ENCODE assay signal across 22 cellular contexts in the genomic region with DNA sequence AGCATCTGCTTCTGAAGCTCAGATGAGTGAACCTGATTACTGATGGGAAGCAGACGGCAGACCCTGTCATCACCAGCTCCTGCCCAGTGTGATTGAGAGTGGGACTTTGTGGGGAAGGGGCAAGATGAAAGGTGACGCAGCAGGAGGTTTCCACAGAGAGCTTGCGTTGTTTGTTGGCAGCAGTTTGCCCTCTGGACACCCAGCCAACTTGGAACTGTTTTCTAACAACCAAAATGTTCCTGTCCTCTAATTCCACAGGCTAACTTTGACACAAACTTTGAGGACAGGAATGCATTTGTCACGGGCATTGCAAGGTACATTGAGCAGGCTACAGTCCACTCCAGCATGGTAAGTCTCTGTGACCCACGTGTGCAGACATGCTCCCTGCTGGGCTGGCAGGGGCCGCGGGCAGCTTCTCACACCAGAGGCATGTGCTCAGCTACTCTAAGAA. TPM values are rescaled to one million over a fixed set of nuclear protein-coding genes. Genes with fewer than 3 reads are reported as not detected.
DNase-seq lines count a peak whose midpoint lies in the region; ATAC-seq and TF ChIP-seq lines count a peak whose summit lies in the region.
"Had no signal": no experiment of that assay in that cellular context is flagged by ENCODE, and none has a peak within 500 bp of the region (broad histone marks: within the 10 kb centered on the region; RNA-seq: fewer than 3 reads in every experiment).

No MANE protein-coding gene starts in this region.

- no peak overlapping the region for H2BK15ac ChIP-seq in mesenchymal stem cell (ENCODE audit: low read depth, poor library complexity, severe bottlenecking)

- no peaks in the 10 kb centered on the region for H3K9me3 ChIP-seq in CD4-positive, alpha-beta T cell (ENCODE audit: control insufficient read depth, low read length)
- H3K9me3 ChIP-seq in gastroesophageal sphincter = no peaks in the 10 kb centered on the region
- no peaks in the 10 kb centered on the region for H3K9me3 ChIP-seq in mesenchymal stem cell (ENCODE audit: control insufficient read depth, low read length)
- H3K9me3 ChIP-seq: esophagus squamous epithelium, tibial artery had no signal

- H3K36me3 ChIP-seq in gastroesophageal sphincter (no peaks in the 10 kb centered on the region), mesenchymal stem cell (ENCODE audit: control insufficient read depth in 1 of 2, insufficient read depth in 2 of 2, low read depth in 1 of 2, low read length in 2 of 2) (peaks cover 2 to 13% of the 10 kb centered on the region in 2 experiments)

- intact Hi-C loops in CD4-positive, alpha-beta T cell (cut with DNase I, micrococcal nuclease) = loop anchor here in 1 of 2 experiments (5.0 kb wide), 1 partner anchor 34 kb away; no protein-coding TSS in a partner anchor

- no peak for ATAC-seq in CD4-positive, alpha-beta T cell (ENCODE audit: poor library complexity)
- peak; percentile 48 for ATAC-seq in gastroesophageal sphincter
- ATAC-seq: GM12878; stimulated activated memory B cell treated with anti-CD40 and anti-IgM and Interleukin-4, amounts not matched to agents 10 μg/mL and 1 μg/mL and 100 μg/mL, for 72 hours had no signal

- H3K36me3 Mint-ChIP-seq in CD4-positive, alpha-beta T cell (ENCODE audit: low read depth) = peaks cover 83% of the 10 kb centered on the region

- no peak overlapping the region for H3K4ac ChIP-seq in mesenchymal stem cell (ENCODE audit: low read depth in 1 of 2, low read length in 2 of 2)

- 44 to 56% methylated on average over 3 to 5 of the region's 7 CpGs for WGBS in gastroesophageal sphincter (ENCODE audit: low coverage in 1 of 2), 2 donors
- WGBS in mesenchymal stem cell = 84% methylated on average over 7 of the region's 7 CpGs

- H2BK12ac ChIP-seq in mesenchymal stem cell (ENCODE audit: low read length in 2 of 2) = no peak overlapping the region

- peaks cover 15% of the 10 kb centered on the region for H3K79me1 ChIP-seq in mesenchymal stem cell (replicated peaks; ENCODE audit: low read length, poor library complexity, severe bottlenecking)

- H4K91ac ChIP-seq in mesenchymal stem cell (ENCODE audit: low read length) = no peak overlapping the region

- H3K18ac ChIP-seq in mesenchymal stem cell (ENCODE audit: low read depth in 1 of 2, low read length in 2 of 2) = no peak overlapping the region

- no peak overlapping the region for H4K8ac ChIP-seq in mesenchymal stem cell (ENCODE audit: low read length)

- H3K14ac ChIP-seq in mesenchymal stem cell (ENCODE audit: low read length in 2 of 2) = no peak overlapping the region

- no peak overlapping the region for H3K23ac ChIP-seq in mesenchymal stem cell (ENCODE audit: low read length in 2 of 2)

- H3K27ac Mint-ChIP-seq in CD4-positive, alpha-beta T cell = peak overlapping the region; percentile 87
- H3K27ac Mint-ChIP-seq: endodermal cell; nephron progenitor cell; stimulated activated memory B cell treated with anti-CD40 and anti-IgM and Interleukin-4, amounts not matched to agents 10 μg/mL and 1 μg/mL and 100 μg/mL, for 72 hours had no signal

- H3K4me2 ChIP-seq in mesenchymal stem cell (ENCODE audit: low read length, poor library complexity, severe bottlenecking) = no peak overlapping the region

- H3K27me3 Mint-ChIP-seq in CD4-positive, alpha-beta T cell = no peaks in the 10 kb centered on the region
- H3K27me3 Mint-ChIP-seq: stimulated activated memory B cell treated with anti-CD40 and anti-IgM and Interleukin-4, amounts not matched to agents 10 μg/mL and 1 μg/mL and 100 μg/mL, for 72 hours had no signal

- peaks cover 0 to 24% (median 0%) of the 10 kb centered on the region in 3 donors for H3K4me1 ChIP-seq in gastroesophageal sphincter
- peaks cover 15% of the 10 kb centered on the region for H3K4me1 ChIP-seq in mesenchymal stem cell (ENCODE audit: control insufficient read depth, insufficient read depth, low read depth, low read length)
- H3K4me1 ChIP-seq: esophagus squamous epithelium, tibial artery had no signal

- no peak overlapping the region for H3K9ac ChIP-seq in mesenchymal stem cell (ENCODE audit: low read length)
- H3K9ac ChIP-seq: parathyroid adenoma had no signal

- H3K27me3 ChIP-seq in CD4-positive, alpha-beta T cell (ENCODE audit: control insufficient read depth, insufficient read depth, low read length) = no peaks in the 10 kb centered on the region
- H3K27me3 ChIP-seq in gastroesophageal sphincter (no peaks in the 10 kb centered on the region), mesenchymal stem cell (ENCODE audit: control insufficient read depth in 1 of 2, insufficient read depth in 1 of 2, low read length in 2 of 2) (no peaks in the 10 kb centered on the region)
- H3K27me3 ChIP-seq: esophagus squamous epithelium, tibial artery had no signal

- H2BK5ac ChIP-seq in mesenchymal stem cell (ENCODE audit: low read depth, low read length, poor library complexity, severe bottlenecking) = no peak overlapping the region

- peaks cover 90% of the 10 kb centered on the region for H3K4me1 Mint-ChIP-seq in CD4-positive, alpha-beta T cell (ENCODE audit: low read depth)
- H3K4me1 Mint-ChIP-seq: endodermal cell had no signal

- no peak for TF ChIP-seq EP300 in gastroesophageal sphincter (IDR thresholded peaks at IDR 0.05)

- peak overlapping the region; percentile 1 for H3K27ac ChIP-seq in CD4-positive, alpha-beta T cell (ENCODE audit: low read depth, low read length)
- H3K27ac ChIP-seq in gastroesophageal sphincter = peak overlapping the region in 1 of 4 donors; percentile 30
- peak overlapping the region; percentile 13 for H3K27ac ChIP-seq in mesenchymal stem cell (ENCODE audit: low read length, poor library complexity, severe bottlenecking)
- H3K27ac ChIP-seq: esophagus squamous epithelium, parathyroid adenoma, SK-N-MC, tibial artery, VCaP had no signal

- no peak for TF ChIP-seq POLR2A in gastroesophageal sphincter (IDR thresholded peaks at IDR 0.05)

- peak overlapping the region; percentile 19 for H2AFZ ChIP-seq in mesenchymal stem cell (ENCODE audit: low read depth, low read length)
- H2AFZ ChIP-seq: parathyroid adenoma had no signal

- no peak overlapping the region for H2BK120ac ChIP-seq in mesenchymal stem cell (ENCODE audit: low read depth, low read length)

- H3K9me3 Mint-ChIP-seq in CD4-positive, alpha-beta T cell = no peaks in the 10 kb centered on the region
- H3K9me3 Mint-ChIP-seq: endodermal cell, nephron progenitor cell had no signal

- no peak for DNase-seq in CD4-positive, alpha-beta T cell
- DNase-seq in ELF-1 (ENCODE audit: low read depth, low spot score) = peak; percentile 63
- DNase-seq in mesenchymal stem cell = no peak
- no peak for DNase-seq in mucosa of gallbladder (ENCODE audit: low spot score)
- DNase-seq in NCI-H146 treated with DMSO at 0.1 percent for 48 hours (lab: John Stamatoyannopoulos, UW; ENCODE audit: unreplicated experiment) = no peak
- DNase-seq in NCI-H2171 (lab: John Stamatoyannopoulos, UW) = no peak
- DNase-seq: activated naive CD4-positive, alpha-beta T cell; activated T-cell treated with anti-CD3 and anti-CD28 coated beads, Interleukin-2, amount 50 U/mL, for 1 hour; endodermal cell; esophagus squamous epithelium; KBM-7; MM.1S; NCI-H1436; NCI-H524 treated with DMSO at 0.1 percent for 48 hours; nephron progenitor cell; tibial artery had no signal

- POLR2A ChIA-PET in CD4-positive, alpha-beta T cell (lab: Charles Lee) = interaction anchor here (0.9 to 6.4 kb wide), 4 partner anchors 14 to 144 kb away, joined by 3 to 48 read pairs (median 11); a partner anchor contains a TSS

- TF ChIP-seq CTCF in CD4-positive, alpha-beta T cell (IDR thresholded peaks at IDR 0.05) = no peak
- no peak for TF ChIP-seq CTCF in gastroesophageal sphincter (IDR thresholded peaks at IDR 0.05)

- no peak overlapping the region for H2AK5ac ChIP-seq in mesenchymal stem cell (ENCODE audit: low read length, severe bottlenecking)

- CTCF ChIA-PET in CD4-positive, alpha-beta T cell (lab: Charles Lee) = no interaction called here

- H3K4me3 ChIP-seq in gastroesophageal sphincter = no peak overlapping the region
- H3K4me3 ChIP-seq in mesenchymal stem cell (ENCODE audit: insufficient read depth in 1 of 2, low read depth in 1 of 2, low read length in 2 of 2) = no peak overlapping the region
- H3K4me3 ChIP-seq: esophagus squamous epithelium, GM12878, SK-N-MC, tibial artery had no signal

- H3K4me3 Mint-ChIP-seq in CD4-positive, alpha-beta T cell = no peak overlapping the region
- H3K4me3 Mint-ChIP-seq: endodermal cell; nephron progenitor cell; stimulated activated memory B cell treated with anti-CD40 and anti-IgM and Interleukin-4, amounts not matched to agents 10 μg/mL and 1 μg/mL and 100 μg/mL, for 72 hours had no signal

RNA-seq across cellular contexts. Expression of a gene that starts 20.9 kb away (rescaled TPM):
- 100 to 1,000 TPM; 271 to 287 TPM for total RNA-seq in CD4-positive, alpha-beta T cell
- total RNA-seq in gastroesophageal sphincter (10 to 100 TPM; 13.7 to 50.6 (median 23.1) TPM), mucosa of gallbladder (76.4 TPM)
- 5.5 TPM for polyA plus RNA-seq in mesenchymal stem cell (2013, experiment 1 of 2)
- polyA plus RNA-seq in mesenchymal stem cell (2013, experiment 2 of 2) = 5.4 TPM
